In the genomic region with DNA sequence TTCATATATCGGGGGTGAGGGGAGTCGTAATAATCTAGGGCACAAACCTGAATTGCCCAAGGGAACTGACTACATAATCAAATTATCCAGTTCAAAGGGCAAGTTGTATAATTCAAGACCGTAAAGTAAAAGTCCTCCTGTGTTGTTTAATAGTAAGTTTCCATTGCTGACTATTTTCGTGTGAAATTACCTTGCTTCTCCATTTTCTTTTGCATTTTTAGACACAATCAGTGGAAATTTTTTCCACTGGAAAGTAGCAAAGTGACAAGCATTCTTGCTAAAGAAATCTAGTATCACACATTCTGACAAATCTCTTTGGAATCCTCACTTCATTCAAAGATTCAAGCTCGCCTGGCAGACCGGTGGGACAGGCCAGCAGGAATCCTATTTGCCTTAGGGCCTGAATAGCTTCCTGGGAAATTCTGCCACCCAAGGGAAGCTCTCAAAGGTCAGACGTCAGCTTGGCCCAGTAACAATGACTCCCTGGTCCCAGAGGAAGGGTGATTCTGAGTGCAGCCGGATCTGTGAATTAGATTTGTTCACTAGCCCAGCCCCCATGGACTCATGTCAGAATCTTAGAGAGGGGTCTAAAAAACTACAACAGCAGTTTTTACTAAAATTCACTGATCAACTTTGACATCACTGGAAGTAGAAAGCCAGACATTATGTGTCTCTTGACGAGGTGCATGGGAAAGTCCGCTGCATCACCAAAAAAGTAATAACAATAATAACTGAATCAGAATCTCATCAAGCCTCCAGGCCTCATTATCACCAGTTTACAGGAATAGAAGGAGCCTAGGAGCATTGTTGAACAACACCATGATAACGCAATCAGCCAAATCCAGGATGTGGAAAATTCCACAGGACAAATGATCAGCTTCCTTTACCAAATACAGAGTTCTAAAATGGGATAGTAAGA, we compare ENCODE assay signal across 8 cellular contexts.
DNase-seq lines count a peak whose midpoint lies in the region; ATAC-seq and TF ChIP-seq lines count a peak whose summit lies in the region.

No MANE protein-coding gene starts in this region.

- no peaks in the 10 kb centered on the region for H3K4me1 Mint-ChIP-seq in activated T-helper 17 cell treated with anti-CD3 and anti-CD28 coated beads, Interleukin-2, amount 50 U/mL, for 72 hours

- H3K9me3 Mint-ChIP-seq in activated T-helper 17 cell treated with anti-CD3 and anti-CD28 coated beads, Interleukin-2, amount 50 U/mL, for 72 hours, result no peaks in the 10 kb centered on the region

- no peak overlapping the region for H3K4me3 Mint-ChIP-seq in activated T-helper 17 cell treated with anti-CD3 and anti-CD28 coated beads, Interleukin-2, amount 50 U/mL, for 72 hours

- no peak for TF ChIP-seq CTCF in GM20000 (IDR thresholded peaks at IDR 0.05; ENCODE audit: extremely low read depth, missing control alignments)

- peak; percentile 19 for DNase-seq in HPDE6-E6E7 (ENCODE audit: extremely low spot score)
- DNase-seq in brain pericyte (ENCODE audit: low read depth, low spot score), result peak; percentile 36
- peak; percentile 82 for DNase-seq in iPS-NIHi7 (ENCODE audit: extremely low spot score)
- peak; percentile 23 for DNase-seq in superior temporal gyrus (ENCODE audit: extremely low spot score)
- no peak for DNase-seq in DMS79 (lab: John Stamatoyannopoulos, UW)
- no peak for DNase-seq in NOMO-1 treated with dmso at 0.1 percent for 144 hours (lab: John Stamatoyannopoulos, UW; ENCODE audit: unreplicated experiment)
- no peak for DNase-seq in GM20000 (ENCODE audit: low spot score)

- no peak for ATAC-seq in activated T-helper 17 cell treated with anti-CD3 and anti-CD28 coated beads, Interleukin-2, amount 50 U/mL, for 72 hours (replicated peaks)

- H3K36me3 Mint-ChIP-seq in activated T-helper 17 cell treated with anti-CD3 and anti-CD28 coated beads, Interleukin-2, amount 50 U/mL, for 72 hours (ENCODE audit: low read depth), result no peaks in the 10 kb centered on the region

- H3K27me3 Mint-ChIP-seq in activated T-helper 17 cell treated with anti-CD3 and anti-CD28 coated beads, Interleukin-2, amount 50 U/mL, for 72 hours, result no peaks in the 10 kb centered on the region

- H3K27ac Mint-ChIP-seq in activated T-helper 17 cell treated with anti-CD3 and anti-CD28 coated beads, Interleukin-2, amount 50 U/mL, for 72 hours, result no peak overlapping the region

Comparison
In these comparisons a context has a peak if more than half of its experiments do, and no peak if none do; other contexts are left out.
1. DNase-seq: peak in HPDE6-E6E7 (single experiment), brain pericyte (single experiment), iPS-NIHi7 (single experiment) and superior temporal gyrus (single experiment); none in DMS79 (single experiment), NOMO-1 treated with dmso at 0.1 percent for 144 hours (single experiment) and GM20000 (single experiment).